8 cellular contexts compared by ENCODE assay signal in the genomic region with DNA sequence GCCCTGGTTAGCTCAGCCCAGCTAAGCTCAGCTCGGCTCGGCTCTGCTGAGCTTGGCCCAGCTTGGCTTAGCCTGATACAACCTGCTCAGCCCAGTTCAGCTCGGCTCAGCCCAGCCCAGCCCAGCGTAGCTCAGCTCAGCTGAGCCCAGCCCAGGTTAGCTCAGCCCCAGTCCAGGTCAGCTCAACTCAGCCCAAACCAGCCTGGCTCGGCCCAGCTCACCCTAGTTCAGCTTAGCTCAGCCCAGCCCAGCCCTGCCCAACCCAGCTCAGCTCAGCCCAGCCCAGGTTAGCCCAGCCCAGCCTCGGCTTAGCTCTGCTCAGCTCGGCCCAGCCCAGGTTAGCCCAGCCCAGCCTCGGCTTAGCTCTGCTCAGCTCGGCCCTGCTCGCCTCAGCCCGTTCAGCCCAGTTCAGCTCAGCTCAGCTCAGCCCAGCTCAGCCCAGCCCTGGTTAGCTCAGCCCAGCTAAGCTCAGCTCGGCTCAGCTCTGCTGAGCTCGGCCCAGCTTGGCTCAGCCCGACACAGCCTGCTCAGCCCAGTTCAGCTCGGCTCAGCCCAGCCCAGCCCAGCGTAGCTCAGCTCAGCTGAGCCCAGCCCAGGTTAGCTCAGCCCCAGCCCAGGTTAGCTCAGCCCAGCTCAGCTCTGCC.
DNase-seq lines count a peak whose midpoint lies in the region; ATAC-seq and TF ChIP-seq lines count a peak whose summit lies in the region.
"Not testable (repeated sequence)": the region's sequence is repeated elsewhere in the genome, so short reads cannot be mapped to it uniquely, and the experiment has no call there.

No MANE protein-coding gene starts in this region.

- H3K9ac ChIP-seq in KMS-11, result peak overlapping the region; percentile 97

- not testable (repeated sequence) for H3K9me3 ChIP-seq in CD8-positive, alpha-beta T cell (ENCODE audit: low read length); right lobe of liver; upper lobe of right lung

- not testable (repeated sequence) for H3K9me3 Mint-ChIP-seq in CD8-positive, alpha-beta T cell
- H3K9me3 Mint-ChIP-seq in chondrocyte (ENCODE audit: low read depth), result peaks cover 34% of the 10 kb centered on the region

- DNase-seq in CD8-positive, alpha-beta T cell, result peak in 2 of 7 experiments; percentile 8 to 52
- DNase-seq in T-helper 2 cell (peak in 3 of 5 experiments; percentile 0 to 10 (median 8)), chondrocyte (ENCODE audit: low spot score) (peak; percentile 69), right lobe of liver (peak; percentile 16 to 33 (median 31)), posterior vena cava (ENCODE audit: low spot score) (peak; percentile 66), upper lobe of right lung (peak; percentile 56)
- DNase-seq in activated CD8-positive, alpha-beta memory T cell treated with anti-CD3 and anti-CD28 coated beads, Interleukin-2, amount 50 U/mL, for 48 hours, result peak; percentile 52

- H3K4me1 ChIP-seq in CD8-positive, alpha-beta T cell (ENCODE audit: insufficient read depth, low read length), result peaks cover 67% of the 10 kb centered on the region
- not testable (repeated sequence) for H3K4me1 ChIP-seq in KMS-11 (ENCODE audit: low read depth, poor library complexity, severe bottlenecking); right lobe of liver; upper lobe of right lung

- TF ChIP-seq POLR2A in right lobe of liver (IDR thresholded peaks at IDR 0.05), result not testable (repeated sequence)

- not testable (repeated sequence) for TF ChIP-seq CTCF in CD8-positive, alpha-beta T cell (IDR thresholded peaks at IDR 0.05); KMS-11 (conservative IDR thresholded peaks at IDR 0.05; ENCODE audit: low read depth, low read length); chondrocyte (IDR thresholded peaks at IDR 0.05); right lobe of liver (IDR thresholded peaks at IDR 0.05); upper lobe of right lung (IDR thresholded peaks at IDR 0.05)

- POLR2A ChIA-PET in CD8-positive, alpha-beta T cell (lab: Charles Lee), result not testable (repeated sequence)

- H2AFZ ChIP-seq in KMS-11 (ENCODE audit: low read depth), result not testable (repeated sequence)

- CTCF ChIA-PET in CD8-positive, alpha-beta T cell (lab: Charles Lee), result not testable (repeated sequence)

- ATAC-seq in CD8-positive, alpha-beta T cell; right lobe of liver; upper lobe of right lung: not testable (repeated sequence)

- WGBS in right lobe of liver (ENCODE audit: insufficient coverage, low coverage, low lambda C conversion rate, missing lambda C conversion rate), result 73% methylated on average over 2 of the region's 16 CpGs

- not testable (repeated sequence) for H3K4me3 ChIP-seq in CD8-positive, alpha-beta T cell (ENCODE audit: low read depth, low read length); KMS-11 (IDR thresholded peaks at IDR 0.05; ENCODE audit: insufficient read depth, low read depth, low read length); right lobe of liver; upper lobe of right lung

- not testable (repeated sequence) for H3K36me3 ChIP-seq in CD8-positive, alpha-beta T cell (ENCODE audit: insufficient read depth, low read length); KMS-11 (ENCODE audit: insufficient read depth); right lobe of liver; upper lobe of right lung

- not testable (repeated sequence) for H3K27ac ChIP-seq in CD8-positive, alpha-beta T cell (ENCODE audit: low read depth, low read length); right lobe of liver; upper lobe of right lung
- peak overlapping the region; percentile 99 for H3K27ac ChIP-seq in KMS-11

- intact Hi-C loops in CD8-positive, alpha-beta T cell (cut with DNase I, micrococcal nuclease); right lobe of liver (cut with DNase I); posterior vena cava (cut with DNase I); upper lobe of right lung (cut with DNase I): not testable (repeated sequence)

- peaks cover 37% of the 10 kb centered on the region for H3K79me2 ChIP-seq in KMS-11 (ENCODE audit: insufficient read depth, low read depth)

- H3K36me3 Mint-ChIP-seq in CD8-positive, alpha-beta T cell; chondrocyte (ENCODE audit: low read depth): not testable (repeated sequence)

- H3K27me3 ChIP-seq in CD8-positive, alpha-beta T cell (ENCODE audit: insufficient read depth, low read length); KMS-11 (ENCODE audit: insufficient read depth, low read depth); right lobe of liver; upper lobe of right lung: not testable (repeated sequence)

- peak overlapping the region; percentile 77 for H3K27ac Mint-ChIP-seq in CD8-positive, alpha-beta T cell
- not testable (repeated sequence) for H3K27ac Mint-ChIP-seq in chondrocyte (ENCODE audit: unreplicated experiment)

- not testable (repeated sequence) for H3K4me2 ChIP-seq in KMS-11

- H3K27me3 Mint-ChIP-seq in CD8-positive, alpha-beta T cell (ENCODE audit: low read depth); chondrocyte (ENCODE audit: low read depth): not testable (repeated sequence)

- H3K4me3 Mint-ChIP-seq in CD8-positive, alpha-beta T cell; chondrocyte (ENCODE audit: unreplicated experiment): not testable (repeated sequence)

- not testable (repeated sequence) for H4K20me1 ChIP-seq in KMS-11 (ENCODE audit: insufficient read depth)

- peaks cover 44% of the 10 kb centered on the region for H3K4me1 Mint-ChIP-seq in CD8-positive, alpha-beta T cell (ENCODE audit: low read depth)
- not testable (repeated sequence) for H3K4me1 Mint-ChIP-seq in chondrocyte (ENCODE audit: low read depth)
